Comparison of ENCODE assay signal across 8 cellular contexts in genomic region chr12:56127888-56128668, GRCh38. TPM values are rescaled to one million over a fixed set of nuclear protein-coding genes. Genes with fewer than 3 reads are reported as not detected.
DNase-seq lines count a peak whose midpoint lies in the region; ATAC-seq and TF ChIP-seq lines count a peak whose summit lies in the region.

Gene ESYT1 (plus strand): TSS chr12:56128267. CDS start chr12:56128320, 53 bp downstream.

- peaks cover 57% of the 10 kb centered on the region for H3K4me1 Mint-ChIP-seq in T-helper 1 cell treated with Interleukin-12 subunit alpha and Interleukin-12 subunit beta and Interleukin-4 antibody, amounts not matched to agents 30 μg/mL and 1 μg/mL, for 36 hours (ENCODE audit: low read depth)

- no peaks in the 10 kb centered on the region for H3K27me3 Mint-ChIP-seq in T-helper 1 cell treated with Interleukin-12 subunit alpha and Interleukin-12 subunit beta and Interleukin-4 antibody, amounts not matched to agents 30 μg/mL and 1 μg/mL, for 36 hours (ENCODE audit: low read depth)

- peak; percentile 84 for ATAC-seq in HG02884 (IDR thresholded peaks at IDR 0.05; ENCODE audit: unreplicated experiment)
- ATAC-seq in left cardiac atrium = peak; percentile 95 to 96
- peak; percentile 93 for ATAC-seq in upper lobe of right lung

- peaks cover 6% of the 10 kb centered on the region for H3K9me3 Mint-ChIP-seq in T-helper 1 cell treated with Interleukin-12 subunit alpha and Interleukin-12 subunit beta and Interleukin-4 antibody, amounts not matched to agents 30 μg/mL and 1 μg/mL, for 36 hours

- H3K4me1 ChIP-seq in upper lobe of right lung = peaks cover 44% of the 10 kb centered on the region

- no peaks in the 10 kb centered on the region for H3K9me3 ChIP-seq in upper lobe of right lung

- TF ChIP-seq CTCF in GM13977 (IDR thresholded peaks at IDR 0.05; ENCODE audit: extremely low read depth, insufficient read depth, missing control alignments) (no peak), upper lobe of right lung (IDR thresholded peaks at IDR 0.05) (no peak)

- no peaks in the 10 kb centered on the region for H3K27me3 ChIP-seq in upper lobe of right lung

- peak; percentile 98 for DNase-seq in GM13977 (ENCODE audit: low spot score)
- peak; percentile 99 for DNase-seq in NCI-H1694 (lab: John Stamatoyannopoulos, UW)
- DNase-seq in amniotic stem cell (lab: John Stamatoyannopoulos, UW) = peak; percentile 98
- DNase-seq in left cardiac atrium = peak; percentile 98
- peak; percentile 99 for DNase-seq in posterior vena cava (ENCODE audit: low spot score)
- DNase-seq in upper lobe of right lung = peak; percentile 97

- intact Hi-C loops in left cardiac atrium (cut with DNase I) (loop anchor here (2.0 kb wide), 2 partner anchors 31 to 61 kb away; partner anchors contain the start of genes MYL6 (in 1 of the 2) and SMARCC2 (in 1 of the 2)), posterior vena cava (cut with DNase I) (no loop called here), upper lobe of right lung (cut with DNase I) (loop anchor here (10.0 kb wide), 1 partner anchor 47 kb away; no protein-coding TSS in a partner anchor)

- peak within 1 kb of the TSS; percentile 96 for H3K4me3 Mint-ChIP-seq in T-helper 1 cell treated with Interleukin-12 subunit alpha and Interleukin-12 subunit beta and Interleukin-4 antibody, amounts not matched to agents 30 μg/mL and 1 μg/mL, for 36 hours

- H3K27ac Mint-ChIP-seq in T-helper 1 cell treated with Interleukin-12 subunit alpha and Interleukin-12 subunit beta and Interleukin-4 antibody, amounts not matched to agents 30 μg/mL and 1 μg/mL, for 36 hours = peak within 1 kb of the TSS; percentile 93

- peaks cover 31% of the 10 kb centered on the region for H3K36me3 ChIP-seq in upper lobe of right lung

- in situ Hi-C loops in GM13977 (cut with MboI; ENCODE audit: low pct_unique_long_range_greater_than_20kb, low sequenced_read_pairs, unreplicated experiment) = no loop called here

- peak within 1 kb of the TSS; percentile 77 for H3K4me3 ChIP-seq in upper lobe of right lung

- H3K36me3 Mint-ChIP-seq in T-helper 1 cell treated with Interleukin-12 subunit alpha and Interleukin-12 subunit beta and Interleukin-4 antibody, amounts not matched to agents 30 μg/mL and 1 μg/mL, for 36 hours (ENCODE audit: low read depth) = peaks cover 30% of the 10 kb centered on the region

- peak within 1 kb of the TSS; percentile 83 for H3K27ac ChIP-seq in upper lobe of right lung

RNA-seq across cellular contexts. Expression of gene ESYT1, which starts in this region (rescaled TPM):
- total RNA-seq in left cardiac atrium (10 to 100 TPM; 54.1 to 63.9 TPM), posterior vena cava (100 to 1,000 TPM; 113 to 120 TPM), upper lobe of right lung (101 TPM)

Comparison
In these comparisons a context has a peak if more than half of its experiments do, and no peak if none do; other contexts are left out.
1. Peak in every context shown above with its lines: DNase-seq, ATAC-seq, H3K4me3 ChIP-seq and H3K27ac ChIP-seq.
2. intact Hi-C loops: an anchor here in left cardiac atrium (2.0 kb wide) and upper lobe of right lung (10.0 kb wide); none called in posterior vena cava.